9 cellular contexts compared by ENCODE assay signal in genomic region chr3:141828487-141829284, GRCh38.
DNase-seq lines count a peak whose midpoint lies in the region; ATAC-seq lines count a peak whose summit lies in the region.
"Had no signal": no experiment of that assay in that cellular context is flagged by ENCODE, and none has a peak within 500 bp of the region (broad histone marks: within the 10 kb centered on the region; RNA-seq: fewer than 3 reads in every experiment).

No MANE protein-coding gene starts in this region.

- H3K4me3 ChIP-seq in adipocyte (ENCODE audit: low read length), result no peak overlapping the region

- no peaks in the 10 kb centered on the region for H3K36me3 ChIP-seq in adipocyte (ENCODE audit: control insufficient read depth, insufficient read depth, low read length, severe bottlenecking)

- no peaks in the 10 kb centered on the region for H3K9me3 ChIP-seq in adipocyte (ENCODE audit: control insufficient read depth, low read length)

- no peak for ATAC-seq in HG03457 (IDR thresholded peaks at IDR 0.05; ENCODE audit: unreplicated experiment)
- ATAC-seq in GM21786 (IDR thresholded peaks at IDR 0.05; ENCODE audit: unreplicated experiment), result no peak
- ATAC-seq: CD8-positive, alpha-beta T cell had no signal

- peaks cover 9% of the 10 kb centered on the region for H3K4me1 ChIP-seq in adipocyte (ENCODE audit: control insufficient read depth, insufficient read depth, low read length)

- H3K27me3 ChIP-seq in adipocyte (replicated peaks; ENCODE audit: control insufficient read depth, insufficient read depth, low read length), result peaks cover 25% of the 10 kb centered on the region

- peak; percentile 77 for DNase-seq in AG20443 (ENCODE audit: low spot score)
- DNase-seq in MV-4-11 (lab: John Stamatoyannopoulos, UW), result peak; percentile 58
- DNase-seq in adipocyte (ENCODE audit: low read depth), result peak; percentile 76
- DNase-seq in islet precursor cell, result peak; percentile 93
- DNase-seq in activated CD8-positive, alpha-beta memory T cell treated with anti-CD3 and anti-CD28 coated beads, Interleukin-2, amount 50 U/mL, for 48 hours, result no peak
- DNase-seq in activated T-cell treated with anti-CD3 and anti-CD28 coated beads, Interleukin-2, amount 50 U/mL, for 1 hour, result no peak
- DNase-seq: CD8-positive, alpha-beta T cell had no signal

- H3K9ac ChIP-seq in adipocyte (ENCODE audit: low read length), result no peak overlapping the region

Comparison
In these comparisons a context has a peak if more than half of its experiments do, and no peak if none do; other contexts are left out.
1. DNase-seq: peak in AG20443 (single experiment), MV-4-11 (single experiment), adipocyte (single experiment) and islet precursor cell (single experiment); none in activated CD8-positive, alpha-beta memory T cell treated with anti-CD3 and anti-CD28 coated beads, Interleukin-2, amount 50 U/mL, for 48 hours (single experiment) and activated T-cell treated with anti-CD3 and anti-CD28 coated beads, Interleukin-2, amount 50 U/mL, for 1 hour (single experiment).